ENCODE assay signal across 14 cellular contexts in genomic region chr1:42315500-42315899, GRCh38.
"Had no signal": no experiment of that assay in that cellular context is flagged by ENCODE, and none has a peak within 500 bp of the region (broad histone marks: within the 10 kb centered on the region; RNA-seq: fewer than 3 reads in every experiment).

No MANE protein-coding gene starts in this region.

- H3K27me3 ChIP-seq: heart right ventricle, tibial artery had no signal

- H3K27ac Mint-ChIP-seq: activated CD4-positive, alpha-beta memory T cell treated with anti-CD3 and anti-CD28 coated beads for 36 hours; activated naive CD4-positive, alpha-beta T cell treated with anti-CD3 and anti-CD28 coated beads for 36 hours; activated naive CD8-positive, alpha-beta T cell treated with anti-CD3 and anti-CD28 coated beads, Interleukin-2, amount 10 ng/mL, durations not matched to agents 7 days and 5 days; activated T-cell treated with anti-CD3 and anti-CD28 coated beads, Interleukin-2, amount 50 U/mL, for 72 hours had no signal

- H3K27me3 Mint-ChIP-seq: activated CD4-positive, alpha-beta memory T cell treated with anti-CD3 and anti-CD28 coated beads for 36 hours; activated naive CD8-positive, alpha-beta T cell treated with anti-CD3 and anti-CD28 coated beads, Interleukin-2, amount 10 ng/mL, durations not matched to agents 7 days and 5 days had no signal

- H3K9me3 Mint-ChIP-seq: activated CD4-positive, alpha-beta memory T cell treated with anti-CD3 and anti-CD28 coated beads for 36 hours; activated naive CD4-positive, alpha-beta T cell treated with anti-CD3 and anti-CD28 coated beads for 36 hours; activated naive CD8-positive, alpha-beta T cell treated with anti-CD3 and anti-CD28 coated beads, Interleukin-2, amount 10 ng/mL, durations not matched to agents 7 days and 5 days; activated T-cell treated with anti-CD3 and anti-CD28 coated beads, Interleukin-2, amount 50 U/mL, for 72 hours had no signal

- H3K4me3 Mint-ChIP-seq: activated CD4-positive, alpha-beta memory T cell treated with anti-CD3 and anti-CD28 coated beads for 36 hours; activated naive CD4-positive, alpha-beta T cell treated with anti-CD3 and anti-CD28 coated beads for 36 hours; activated naive CD8-positive, alpha-beta T cell treated with anti-CD3 and anti-CD28 coated beads, Interleukin-2, amount 10 ng/mL, durations not matched to agents 7 days and 5 days; activated T-cell treated with anti-CD3 and anti-CD28 coated beads, Interleukin-2, amount 50 U/mL, for 72 hours had no signal

- H3K4me3 ChIP-seq: heart right ventricle, tibial artery had no signal

- DNase-seq: activated CD4-positive, alpha-beta memory T cell treated with anti-CD3 and anti-CD28 coated beads for 36 hours; activated CD4-positive, alpha-beta T cell treated with anti-CD3 and anti-CD28 coated beads for 48 hours; activated effector memory CD4-positive, alpha-beta T cell treated with Interleukin-2 at 50 U/mL for 16 hours; activated naive CD4-positive, alpha-beta T cell treated with anti-CD3 and anti-CD28 coated beads for 36 hours; activated naive CD8-positive, alpha-beta T cell treated with anti-CD3 and anti-CD28 coated beads, Interleukin-2, amount 10 ng/mL, durations not matched to agents 7 days and 5 days; activated T-cell treated with anti-CD3 and anti-CD28 coated beads, Interleukin-2, amount 50 U/mL, for 72 hours; amygdala; heart right ventricle; occipital lobe; posterior cingulate gyrus; retina; stimulated activated CD4-positive, alpha-beta T cell treated with anti-CD3 and anti-CD28 coated beads, Interleukin-4, amount 100 ng/mL, for 4 hours; stimulated activated naive CD8-positive, alpha-beta T cell treated with anti-CD3 and anti-CD28 coated beads, Interleukin-15, Interleukin-2, amounts not matched to agents 100 U/mL and 50 U/mL, for 24 hours; tibial artery had no signal

- ATAC-seq: activated T-cell treated with anti-CD3 and anti-CD28 coated beads, Interleukin-2, amount 50 U/mL, for 72 hours; heart right ventricle; stimulated activated naive CD8-positive, alpha-beta T cell treated with anti-CD3 and anti-CD28 coated beads, Interleukin-15, Interleukin-2, amounts not matched to agents 100 U/mL and 50 U/mL, for 24 hours had no signal

- H3K27ac ChIP-seq: heart right ventricle, tibial artery had no signal

- H3K9me3 ChIP-seq: heart right ventricle, tibial artery had no signal

- H3K36me3 ChIP-seq: tibial artery had no signal
